9 cellular contexts compared by ENCODE assay signal in the genomic region with DNA sequence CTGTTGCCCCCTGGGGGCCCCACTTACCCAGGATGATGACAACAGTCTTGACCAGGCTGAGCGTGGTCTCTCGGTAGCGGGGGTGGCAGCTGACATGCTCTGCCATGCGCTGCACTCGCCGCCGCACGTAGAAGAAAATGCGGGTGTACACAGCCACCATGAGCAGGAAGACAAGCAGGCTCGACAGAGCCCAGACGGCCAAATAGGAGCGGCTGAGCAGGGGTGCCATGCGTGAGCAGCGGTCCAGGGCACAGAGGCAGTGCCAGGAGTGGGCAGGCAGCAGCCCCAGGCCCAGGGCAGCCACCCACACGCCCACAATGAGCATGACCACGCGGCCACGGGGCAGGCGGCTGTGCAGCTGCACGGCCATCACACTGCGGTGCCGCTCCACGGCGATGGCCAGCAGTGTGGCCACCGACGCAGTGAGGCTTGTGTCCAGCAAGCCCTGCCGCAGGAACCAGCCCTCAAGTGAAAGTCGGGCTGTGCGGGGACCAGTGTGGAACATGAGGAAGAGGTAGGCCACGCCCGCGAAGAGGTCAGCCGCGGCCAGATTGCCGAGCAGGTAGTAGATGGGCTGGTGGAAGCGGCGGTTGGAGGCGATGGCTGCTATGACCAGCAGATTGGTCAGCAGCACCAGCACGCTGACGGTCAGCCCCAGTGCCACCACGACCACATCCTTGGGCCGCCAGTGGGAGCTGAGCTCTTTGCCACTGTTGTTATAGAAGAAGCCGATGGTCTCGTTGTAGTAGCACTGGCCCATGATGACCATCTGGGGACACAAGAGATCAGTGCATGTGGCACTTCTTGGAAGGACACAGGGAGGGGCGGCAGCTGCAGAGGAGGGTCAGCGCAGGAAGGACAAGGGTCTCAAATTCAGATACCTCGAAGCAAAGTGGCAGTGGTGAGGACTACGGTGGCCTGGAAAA. TPM values are rescaled to one million over a fixed set of nuclear protein-coding genes. Genes with fewer than 3 reads are reported as not detected.
A peak's percentile ranks its signal among the peaks of the same experiment; 100 is the strongest.
DNase-seq lines count a peak whose midpoint lies in the region; ATAC-seq lines count a peak whose summit lies in the region.
"Had no signal": no experiment of that assay in that cellular context is flagged by ENCODE, and none has a peak within 500 bp of the region (broad histone marks: within the 10 kb centered on the region; RNA-seq: fewer than 3 reads in every experiment).

No MANE protein-coding gene starts in this region.

- peaks cover 34% of the 10 kb centered on the region for H3K4me1 Mint-ChIP-seq in activated T-cell treated with anti-CD3 and anti-CD28 coated beads, Interleukin-2, amount 50 U/mL, for 24 hours (ENCODE audit: low read depth)
- peaks cover 36% of the 10 kb centered on the region for H3K4me1 Mint-ChIP-seq in activated CD8-positive, alpha-beta T cell treated with anti-CD3 and anti-CD28 coated beads, Interleukin-2, amount 10 ng/mL, durations not matched to agents 7 days and 5 days (ENCODE audit: low read depth)

- no peaks in the 10 kb centered on the region for H3K9me3 ChIP-seq in iPS-18c (ENCODE audit: control insufficient read depth, insufficient read depth, low read length)
- H3K9me3 ChIP-seq in thymus (ENCODE audit: control insufficient read depth): no peaks in the 10 kb centered on the region

- peak overlapping the region; percentile 89 for H3K4me3 ChIP-seq in iPS-18c (ENCODE audit: insufficient read depth, low read depth, low read length)
- peak overlapping the region; percentile 84 for H3K4me3 ChIP-seq in thymus (ENCODE audit: low read length)

- no peaks in the 10 kb centered on the region for H3K27me3 ChIP-seq in thymus (ENCODE audit: control insufficient read depth, insufficient read depth)

- H3K27ac ChIP-seq in thymus (ENCODE audit: low read depth): no peak overlapping the region

- peaks cover 61% of the 10 kb centered on the region for H3K36me3 Mint-ChIP-seq in activated T-cell treated with anti-CD3 and anti-CD28 coated beads, Interleukin-2, amount 50 U/mL, for 24 hours (ENCODE audit: low read depth)
- H3K36me3 Mint-ChIP-seq in activated CD8-positive, alpha-beta T cell treated with anti-CD3 and anti-CD28 coated beads, Interleukin-2, amount 10 ng/mL, durations not matched to agents 7 days and 5 days (ENCODE audit: low read depth): peaks cover 55% of the 10 kb centered on the region

- peak overlapping the region; percentile 91 for H3K27ac Mint-ChIP-seq in activated T-cell treated with anti-CD3 and anti-CD28 coated beads, Interleukin-2, amount 50 U/mL, for 24 hours
- peak overlapping the region; percentile 93 for H3K27ac Mint-ChIP-seq in activated CD8-positive, alpha-beta T cell treated with anti-CD3 and anti-CD28 coated beads, Interleukin-2, amount 10 ng/mL, durations not matched to agents 7 days and 5 days

- no peaks in the 10 kb centered on the region for H3K27me3 Mint-ChIP-seq in activated T-cell treated with anti-CD3 and anti-CD28 coated beads, Interleukin-2, amount 50 U/mL, for 24 hours
- H3K27me3 Mint-ChIP-seq in activated CD8-positive, alpha-beta T cell treated with anti-CD3 and anti-CD28 coated beads, Interleukin-2, amount 10 ng/mL, durations not matched to agents 7 days and 5 days (ENCODE audit: low read depth): no peaks in the 10 kb centered on the region

- no peak for ATAC-seq in activated CD8-positive, alpha-beta T cell treated with anti-CD3 and anti-CD28 coated beads, Interleukin-2, amount 10 ng/mL, durations not matched to agents 7 days and 5 days
- ATAC-seq in GM21723 (IDR thresholded peaks at IDR 0.05; ENCODE audit: unreplicated experiment): no peak

- H3K36me3 ChIP-seq in thymus (ENCODE audit: control insufficient read depth, insufficient read depth): peaks cover 31% of the 10 kb centered on the region

- H3K9me3 Mint-ChIP-seq in activated T-cell treated with anti-CD3 and anti-CD28 coated beads, Interleukin-2, amount 50 U/mL, for 24 hours: no peaks in the 10 kb centered on the region
- H3K9me3 Mint-ChIP-seq in activated CD8-positive, alpha-beta T cell treated with anti-CD3 and anti-CD28 coated beads, Interleukin-2, amount 10 ng/mL, durations not matched to agents 7 days and 5 days (ENCODE audit: insufficient read depth): no peaks in the 10 kb centered on the region

- H3K4me1 ChIP-seq in thymus (ENCODE audit: control insufficient read depth, insufficient read depth, low read length): peaks cover 12% of the 10 kb centered on the region

- CTCF ChIA-PET in activated CD8-positive, alpha-beta T cell treated with anti-CD3 and anti-CD28 coated beads, Interleukin-2, amount 10 ng/mL, durations not matched to agents 7 days and 5 days (lab: Charles Lee): interaction anchor here (1.0 to 2.3 kb wide), 5 partner anchors 10 to 95 kb away, joined by 3 to 7 read pairs (median 3); no protein-coding TSS in a partner anchor

- POLR2A ChIA-PET in activated CD8-positive, alpha-beta T cell treated with anti-CD3 and anti-CD28 coated beads, Interleukin-2, amount 10 ng/mL, durations not matched to agents 7 days and 5 days (lab: Charles Lee): interaction anchor here (0.6 to 1.6 kb wide), 8 partner anchors 9 to 95 kb away, joined by 3 to 5 read pairs (median 4); partner anchors contain the start of gene ATP13A1

- DNase-seq in activated T-cell treated with anti-CD3 and anti-CD28 coated beads, Interleukin-2, amount 50 U/mL, for 24 hours: peak; percentile 38
- DNase-seq in activated T-cell treated with anti-CD3 and anti-CD28 coated beads for 4 hours (no peak), amniotic stem cell (lab: John Stamatoyannopoulos, UW) (no peak), ecto neural progenitor cell (ENCODE audit: low spot score) (no peak)
- no peak for DNase-seq in activated CD8-positive, alpha-beta T cell treated with anti-CD3 and anti-CD28 coated beads, Interleukin-2, amount 10 ng/mL, durations not matched to agents 7 days and 5 days
- DNase-seq: activated CD4-positive, alpha-beta T cell treated with anti-CD3 and anti-CD28 coated beads for 1 hour had no signal

- peak overlapping the region; percentile 84 for H3K4me3 Mint-ChIP-seq in activated T-cell treated with anti-CD3 and anti-CD28 coated beads, Interleukin-2, amount 50 U/mL, for 24 hours
- peak overlapping the region; percentile 92 for H3K4me3 Mint-ChIP-seq in activated CD8-positive, alpha-beta T cell treated with anti-CD3 and anti-CD28 coated beads, Interleukin-2, amount 10 ng/mL, durations not matched to agents 7 days and 5 days

- 97% methylated on average over 48 of the region's 48 CpGs for WGBS in thymus

RNA-seq across cellular contexts. Expression of gene LPAR2, which starts 1.2 kb away (rescaled TPM):
- total RNA-seq in activated CD8-positive, alpha-beta T cell treated with anti-CD3 and anti-CD28 coated beads, Interleukin-2, amount 10 ng/mL, durations not matched to agents 7 days and 5 days: 10 to 100 TPM; 44.8 to 50.8 TPM
- polyA plus RNA-seq in thymus: 53.8 TPM

RNA-seq across cellular contexts. Expression of gene PBX4, which starts 8.3 kb away (rescaled TPM):
- total RNA-seq in activated CD8-positive, alpha-beta T cell treated with anti-CD3 and anti-CD28 coated beads, Interleukin-2, amount 10 ng/mL, durations not matched to agents 7 days and 5 days: 10 to 100 TPM; 33.8 to 34.1 TPM
- 26.7 TPM for polyA plus RNA-seq in thymus

RNA-seq across cellular contexts. Expression of gene GMIP, which starts 16.7 kb away (rescaled TPM):
- total RNA-seq in activated CD8-positive, alpha-beta T cell treated with anti-CD3 and anti-CD28 coated beads, Interleukin-2, amount 10 ng/mL, durations not matched to agents 7 days and 5 days: 100 to 1,000 TPM in 1 of 2 experiments, 10 to 100 TPM in 1; 96.7 to 104 TPM
- polyA plus RNA-seq in thymus: 37.3 TPM

RNA-seq across cellular contexts. Expression of gene ATP13A1, which starts 36.7 kb away (rescaled TPM):
- 10 to 100 TPM; 78.6 to 78.8 TPM for total RNA-seq in activated CD8-positive, alpha-beta T cell treated with anti-CD3 and anti-CD28 coated beads, Interleukin-2, amount 10 ng/mL, durations not matched to agents 7 days and 5 days
- 59.1 TPM for polyA plus RNA-seq in thymus

RNA-seq across cellular contexts. Expression of gene ZNF101, which starts 41.9 kb away (rescaled TPM):
- 10 to 100 TPM; 74.2 to 87.8 TPM for total RNA-seq in activated CD8-positive, alpha-beta T cell treated with anti-CD3 and anti-CD28 coated beads, Interleukin-2, amount 10 ng/mL, durations not matched to agents 7 days and 5 days
- 66.6 TPM for polyA plus RNA-seq in thymus
